12 cellular contexts compared by ENCODE assay signal in the genomic region with DNA sequence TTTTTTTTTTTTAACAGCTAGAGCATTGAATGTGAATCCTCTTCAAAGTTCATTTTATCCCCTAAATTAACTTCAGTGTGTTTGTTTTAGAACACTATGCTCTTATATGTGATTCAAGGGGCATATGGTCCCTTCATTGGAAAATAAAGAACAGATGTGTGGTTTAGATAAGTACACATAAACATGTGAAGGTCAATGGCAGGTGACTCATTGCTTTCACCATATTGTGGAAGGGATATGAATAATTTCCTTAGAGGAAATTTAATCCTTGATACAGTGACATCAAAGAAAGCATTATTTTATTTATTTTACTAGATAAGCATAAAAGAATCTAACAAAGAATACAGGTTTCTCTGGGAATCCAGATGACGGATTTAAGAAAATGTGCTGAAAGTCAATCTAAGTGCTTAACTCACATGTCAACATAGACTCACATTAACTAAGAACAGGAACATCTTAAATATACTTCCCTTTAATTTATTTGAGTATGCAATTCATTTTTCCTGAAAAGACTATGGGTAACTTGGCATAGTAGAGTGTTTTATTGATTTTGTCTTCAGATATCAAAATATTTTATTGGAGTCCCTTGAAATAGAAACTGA.
DNase-seq lines count a peak whose midpoint lies in the region; ATAC-seq and TF ChIP-seq lines count a peak whose summit lies in the region.
"Had no signal": no experiment of that assay in that cellular context is flagged by ENCODE, and none has a peak within 500 bp of the region (broad histone marks: within the 10 kb centered on the region; RNA-seq: fewer than 3 reads in every experiment).

No MANE protein-coding gene starts in this region.

- no peaks in the 10 kb centered on the region for H3K36me3 Mint-ChIP-seq in natural killer cell treated with Interleukin-12 subunit alpha and Interleukin-12 subunit beta and Interleukin-15 and Interleukin-18, amount 100 ng/mL, for 72 hours
- H3K36me3 Mint-ChIP-seq in T-helper 17 cell (ENCODE audit: low read depth), result no peaks in the 10 kb centered on the region

- H3K4me3 Mint-ChIP-seq in natural killer cell treated with Interleukin-12 subunit alpha and Interleukin-12 subunit beta and Interleukin-15 and Interleukin-18, amount 100 ng/mL, for 72 hours, result no peak overlapping the region
- no peak overlapping the region for H3K4me3 Mint-ChIP-seq in T-helper 17 cell
- H3K4me3 Mint-ChIP-seq: stimulated activated naive CD8-positive, alpha-beta T cell treated with anti-CD3 and anti-CD28 coated beads, Interleukin-15, Interleukin-2, amounts not matched to agents 100 ng/mL and 50 ng/mL, for 24 hours had no signal

- H3K27me3 ChIP-seq in BJ (ENCODE audit: control insufficient read depth, insufficient read depth, low read length) (no peaks in the 10 kb centered on the region), Loucy (ENCODE audit: insufficient read depth, low read length, poor library complexity, severe bottlenecking) (no peaks in the 10 kb centered on the region), gastroesophageal sphincter (no peaks in the 10 kb centered on the region)
- H3K27me3 ChIP-seq: ascending aorta had no signal

- intact Hi-C loops in posterior cingulate gyrus (cut with DNase I), result no loop called here

- H3K9me3 ChIP-seq in Loucy (ENCODE audit: insufficient read depth, low read depth, low read length) (no peaks in the 10 kb centered on the region), gastroesophageal sphincter (no peaks in the 10 kb centered on the region), T-helper 17 cell (ENCODE audit: control insufficient read depth, low read length, poor library complexity, severe bottlenecking) (no peaks in the 10 kb centered on the region)
- H3K9me3 ChIP-seq: ascending aorta had no signal

- H3K79me2 ChIP-seq in Loucy (ENCODE audit: insufficient read depth, low read length), result no peaks in the 10 kb centered on the region

- H3K4me3 ChIP-seq in BJ (ENCODE audit: low read depth, low read length), result no peak overlapping the region
- H3K4me3 ChIP-seq in Loucy (ENCODE audit: low read length, poor library complexity, severe bottlenecking), result no peak overlapping the region
- H3K4me3 ChIP-seq in gastroesophageal sphincter, result no peak overlapping the region
- H3K4me3 ChIP-seq: ascending aorta, skin epidermis had no signal

- peaks cover 3% of the 10 kb centered on the region for H3K9me3 Mint-ChIP-seq in natural killer cell treated with Interleukin-12 subunit alpha and Interleukin-12 subunit beta and Interleukin-15 and Interleukin-18, amount 100 ng/mL, for 72 hours
- H3K9me3 Mint-ChIP-seq: stimulated activated naive CD8-positive, alpha-beta T cell treated with anti-CD3 and anti-CD28 coated beads, Interleukin-15, Interleukin-2, amounts not matched to agents 100 ng/mL and 50 ng/mL, for 24 hours had no signal

- POLR2A ChIA-PET in BJ (lab: Charles Lee), result no interaction called here

- 52 to 85% methylated on average over 1 of the region's 1 CpG for WGBS in gastroesophageal sphincter (ENCODE audit: low coverage in 1 of 2), 2 donors

- TF ChIP-seq CTCF in BJ (IDR thresholded peaks at IDR 0.05; ENCODE audit: insufficient read depth, low read depth, low read length) (no peak), Loucy (conservative IDR thresholded peaks at IDR 0.05; ENCODE audit: low read length) (no peak), gastroesophageal sphincter (IDR thresholded peaks at IDR 0.05) (no peak)

- no peak for TF ChIP-seq EP300 in gastroesophageal sphincter (IDR thresholded peaks at IDR 0.05)

- peaks cover 0 to 4% of the 10 kb centered on the region in 2 donors for H3K27me3 Mint-ChIP-seq in natural killer cell treated with Interleukin-12 subunit alpha and Interleukin-12 subunit beta and Interleukin-15 and Interleukin-18, amount 100 ng/mL, for 72 hours
- peaks cover 33% of the 10 kb centered on the region for H3K27me3 Mint-ChIP-seq in T-helper 17 cell

- DNase-seq in BJ (ENCODE audit: low read depth) (peak; percentile 63), posterior cingulate gyrus (no peak), T-helper 17 cell (no peak)
- no peak for DNase-seq in natural killer cell treated with Interleukin-12 subunit alpha and Interleukin-12 subunit beta and Interleukin-15 and Interleukin-18, amount 100 ng/mL, for 72 hours (ENCODE audit: low spot score)
- DNase-seq: activated CD4-positive, alpha-beta T cell treated with anti-CD3 and anti-CD28 coated beads for 4 hours had no signal

- no peaks in the 10 kb centered on the region for H3K9me2 ChIP-seq in Loucy (replicated peaks; ENCODE audit: low read depth, low read length)

- H3K4me1 ChIP-seq in Loucy (ENCODE audit: insufficient read depth, low read length, poor library complexity, severe bottlenecking), result peaks cover 9% of the 10 kb centered on the region
- H3K4me1 ChIP-seq in gastroesophageal sphincter, result no peaks in the 10 kb centered on the region

- H3K36me3 ChIP-seq in BJ (ENCODE audit: control insufficient read depth, insufficient read depth, low read length), result no peaks in the 10 kb centered on the region
- H3K36me3 ChIP-seq in Loucy (ENCODE audit: insufficient read depth, low read length), result no peaks in the 10 kb centered on the region
- no peaks in the 10 kb centered on the region for H3K36me3 ChIP-seq in gastroesophageal sphincter
- H3K36me3 ChIP-seq: ascending aorta had no signal

- TF ChIP-seq POLR2A in gastroesophageal sphincter (IDR thresholded peaks at IDR 0.05), result no peak

- peak overlapping the region; percentile 32 for H3K4me2 ChIP-seq in Loucy (ENCODE audit: low read depth, low read length, poor library complexity, severe bottlenecking)

- ATAC-seq in SK-N-SH treated with all-trans-retinoic acid at 6 μM for 48 hours, result peak; percentile 32; the same call in 1 of the 3 replicates
- ATAC-seq in gastroesophageal sphincter, result peak; percentile 55
- no peak for ATAC-seq in HG03342 (IDR thresholded peaks at IDR 0.05; ENCODE audit: unreplicated experiment)
- no peak for ATAC-seq in natural killer cell treated with Interleukin-12 subunit alpha and Interleukin-12 subunit beta and Interleukin-15 and Interleukin-18, amount 100 ng/mL, for 72 hours
- ATAC-seq in T-helper 17 cell, result no peak

- H3K27ac ChIP-seq in gastroesophageal sphincter, result peak overlapping the region in 1 of 4 donors; percentile 24
- H3K27ac ChIP-seq: ascending aorta had no signal

- H3F3A ChIP-seq in Loucy (ENCODE audit: low read depth), result no peaks in the 10 kb centered on the region

- no peaks in the 10 kb centered on the region for H3K4me1 Mint-ChIP-seq in natural killer cell treated with Interleukin-12 subunit alpha and Interleukin-12 subunit beta and Interleukin-15 and Interleukin-18, amount 100 ng/mL, for 72 hours (ENCODE audit: low read depth in 2 of 2)
- H3K4me1 Mint-ChIP-seq in T-helper 17 cell, result no peaks in the 10 kb centered on the region

- H3K9ac ChIP-seq in Loucy (ENCODE audit: low read depth, low read length, poor library complexity, severe bottlenecking), result no peak overlapping the region

- no peaks in the 10 kb centered on the region for H4K20me1 ChIP-seq in Loucy (ENCODE audit: insufficient read depth, low read length, poor library complexity, severe bottlenecking)

- no peak overlapping the region for H2AFZ ChIP-seq in Loucy (ENCODE audit: low read length)

- no peak overlapping the region for H3K27ac Mint-ChIP-seq in natural killer cell treated with Interleukin-12 subunit alpha and Interleukin-12 subunit beta and Interleukin-15 and Interleukin-18, amount 100 ng/mL, for 72 hours
- H3K27ac Mint-ChIP-seq in T-helper 17 cell, result no peak overlapping the region
- H3K27ac Mint-ChIP-seq: stimulated activated naive CD8-positive, alpha-beta T cell treated with anti-CD3 and anti-CD28 coated beads, Interleukin-15, Interleukin-2, amounts not matched to agents 100 ng/mL and 50 ng/mL, for 24 hours had no signal

- CTCF ChIA-PET in BJ (lab: Yijun Ruan, JAX), result no interaction called here

TF ChIP-seq in SK-N-SH treated with all-trans-retinoic acid at 6 μM for 48 hours, 23 proteins besides CTCF, POLR2A, EP300 and RAD21 (continues in another document):
- TF ChIP-seq ESRRG (CRISPR knock-in tag; IDR thresholded peaks at IDR 0.05), result no peak
- TF ChIP-seq TCF4 (CRISPR knock-in tag; IDR thresholded peaks at IDR 0.05; ENCODE audit: borderline replicate concordance), result peak; percentile 82; the same call in 1 of the 2 replicates
- TF ChIP-seq, protein P1, sequence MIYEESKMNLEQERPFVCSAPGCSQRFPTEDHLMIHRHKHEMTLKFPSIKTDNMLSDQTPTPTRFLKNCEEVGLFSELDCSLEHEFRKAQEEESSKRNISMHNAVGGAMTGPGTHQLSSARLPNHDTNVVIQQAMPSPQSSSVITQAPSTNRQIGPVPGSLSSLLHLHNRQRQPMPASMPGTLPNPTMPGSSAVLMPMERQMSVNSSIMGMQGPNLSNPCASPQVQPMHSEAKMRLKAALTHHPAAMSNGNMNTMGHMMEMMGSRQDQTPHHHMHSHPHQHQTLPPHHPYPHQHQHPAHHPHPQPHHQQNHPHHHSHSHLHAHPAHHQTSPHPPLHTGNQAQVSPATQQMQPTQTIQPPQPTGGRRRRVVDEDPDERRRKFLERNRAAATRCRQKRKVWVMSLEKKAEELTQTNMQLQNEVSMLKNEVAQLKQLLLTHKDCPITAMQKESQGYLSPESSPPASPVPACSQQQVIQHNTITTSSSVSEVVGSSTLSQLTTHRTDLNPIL (CRISPR knock-in tag; IDR thresholded peaks at IDR 0.05; ENCODE audit: low read depth), result no peak
- no peak for TF ChIP-seq BACH2 (CRISPR knock-in tag; IDR thresholded peaks at IDR 0.05; ENCODE audit: borderline replicate concordance)
- TF ChIP-seq ZNF8 (CRISPR knock-in tag; IDR thresholded peaks at IDR 0.05), result peak; percentile 43; the same call in 1 of the 2 replicates
- no peak for TF ChIP-seq TOX (CRISPR knock-in tag; IDR thresholded peaks at IDR 0.05; ENCODE audit: borderline replicate concordance)

Comparison
In these comparisons a context has a peak if more than half of its experiments do, and no peak if none do; other contexts are left out.
1. ATAC-seq: peak in SK-N-SH treated with all-trans-retinoic acid at 6 μM for 48 hours (single experiment) and gastroesophageal sphincter (single experiment); none in HG03342 (single experiment), natural killer cell treated with Interleukin-12 subunit alpha and Interleukin-12 subunit beta and Interleukin-15 and Interleukin-18, amount 100 ng/mL, for 72 hours (0 of 2) and T-helper 17 cell (single experiment).